1 cellular context compared by ENCODE assay signal in genomic region chr2:134707330-134707676, GRCh38.
A peak's percentile ranks its signal among the peaks of the same experiment; 100 is the strongest.
TF ChIP-seq lines count a peak whose summit lies in the region.

No MANE protein-coding gene starts in this region.

TF ChIP-seq in HepG2, 621 proteins besides CTCF, POLR2A, EP300 and RAD21 (continued from another document):
- TF ChIP-seq, protein P1, sequence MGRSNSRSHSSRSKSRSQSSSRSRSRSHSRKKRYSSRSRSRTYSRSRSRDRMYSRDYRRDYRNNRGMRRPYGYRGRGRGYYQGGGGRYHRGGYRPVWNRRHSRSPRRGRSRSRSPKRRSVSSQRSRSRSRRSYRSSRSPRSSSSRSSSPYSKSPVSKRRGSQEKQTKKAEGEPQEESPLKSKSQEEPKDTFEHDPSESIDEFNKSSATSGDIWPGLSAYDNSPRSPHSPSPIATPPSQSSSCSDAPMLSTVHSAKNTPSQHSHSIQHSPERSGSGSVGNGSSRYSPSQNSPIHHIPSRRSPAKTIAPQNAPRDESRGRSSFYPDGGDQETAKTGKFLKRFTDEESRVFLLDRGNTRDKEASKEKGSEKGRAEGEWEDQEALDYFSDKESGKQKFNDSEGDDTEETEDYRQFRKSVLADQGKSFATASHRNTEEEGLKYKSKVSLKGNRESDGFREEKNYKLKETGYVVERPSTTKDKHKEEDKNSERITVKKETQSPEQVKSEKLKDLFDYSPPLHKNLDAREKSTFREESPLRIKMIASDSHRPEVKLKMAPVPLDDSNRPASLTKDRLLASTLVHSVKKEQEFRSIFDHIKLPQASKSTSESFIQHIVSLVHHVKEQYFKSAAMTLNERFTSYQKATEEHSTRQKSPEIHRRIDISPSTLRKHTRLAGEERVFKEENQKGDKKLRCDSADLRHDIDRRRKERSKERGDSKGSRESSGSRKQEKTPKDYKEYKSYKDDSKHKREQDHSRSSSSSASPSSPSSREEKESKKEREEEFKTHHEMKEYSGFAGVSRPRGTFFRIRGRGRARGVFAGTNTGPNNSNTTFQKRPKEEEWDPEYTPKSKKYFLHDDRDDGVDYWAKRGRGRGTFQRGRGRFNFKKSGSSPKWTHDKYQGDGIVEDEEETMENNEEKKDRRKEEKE (IDR thresholded peaks at IDR 0.05): no peak
- TF ChIP-seq JUND (CRISPR knock-in tag; IDR thresholded peaks at IDR 0.05) (no peak), HES4 (CRISPR knock-in tag; IDR thresholded peaks at IDR 0.05; ENCODE audit: borderline replicate concordance) (0 out of 2 replicates have a peak, but pooled peaks have one; percentile 31), MBNL3 (CRISPR knock-in tag; conservative IDR thresholded peaks at IDR 0.05) (no peak), ZFX (CRISPR knock-in tag; IDR thresholded peaks at IDR 0.05; ENCODE audit: low read depth) (0 out of 2 replicates have a peak, but pooled peaks have one; percentile 12), ZNF121 (CRISPR knock-in tag; IDR thresholded peaks at IDR 0.05) (0 out of 2 replicates have a peak, but pooled peaks have one; percentile 32), ARHGAP35 (CRISPR knock-in tag; IDR thresholded peaks at IDR 0.05; ENCODE audit: borderline replicate concordance) (0 out of 2 replicates have a peak, but pooled peaks have one; percentile 3), ZSCAN29 (CRISPR knock-in tag; conservative IDR thresholded peaks at IDR 0.05) (no peak), TAF15 (IDR thresholded peaks at IDR 0.05; ENCODE audit: low read depth, low read length, poor library complexity, severe bottlenecking) (no peak), ZNF552 (CRISPR knock-in tag; IDR thresholded peaks at IDR 0.05; ENCODE audit: borderline replicate concordance) (no peak), ZBTB8A (CRISPR knock-in tag; IDR thresholded peaks at IDR 0.05; ENCODE audit: borderline replicate concordance, low read depth) (no peak), GFI1 (CRISPR knock-in tag; IDR thresholded peaks at IDR 0.05; ENCODE audit: borderline replicate concordance) (peak; percentile 68; the same call in 1 of the 2 replicates), GPN1 (CRISPR knock-in tag; IDR thresholded peaks at IDR 0.05; ENCODE audit: borderline replicate concordance) (no peak), ZNF816 (CRISPR knock-in tag; IDR thresholded peaks at IDR 0.05; ENCODE audit: borderline replicate concordance) (no peak), HCFC1 (IDR thresholded peaks at IDR 0.05; ENCODE audit: low read depth, low read length) (no peak), ATF1 (CRISPR knock-in tag; IDR thresholded peaks at IDR 0.05) (no peak), THYN1 (CRISPR knock-in tag; IDR thresholded peaks at IDR 0.05; ENCODE audit: borderline replicate concordance, low read depth) (no peak), SIN3B (IDR thresholded peaks at IDR 0.05; ENCODE audit: low read length) (no peak), ZNF672 (CRISPR knock-in tag; IDR thresholded peaks at IDR 0.05) (no peak), ZNF709 (CRISPR knock-in tag; IDR thresholded peaks at IDR 0.05) (no peak), ZMYM3 (CRISPR knock-in tag; IDR thresholded peaks at IDR 0.05) (no peak), ARID5B (CRISPR knock-in tag; IDR thresholded peaks at IDR 0.05) (peak; percentile 38; the same call in 1 of the 2 replicates), ZNF501 (CRISPR knock-in tag; IDR thresholded peaks at IDR 0.05) (no peak), SIX4 (CRISPR knock-in tag; IDR thresholded peaks at IDR 0.05) (no peak), ZC3H4 (CRISPR knock-in tag; IDR thresholded peaks at IDR 0.05; ENCODE audit: borderline replicate concordance) (no peak), ZNF605 (CRISPR knock-in tag; IDR thresholded peaks at IDR 0.05) (peak; percentile 67; the same call in 1 of the 2 replicates), MYC (CRISPR knock-in tag; IDR thresholded peaks at IDR 0.05; ENCODE audit: borderline replicate concordance) (no peak), DR1 (CRISPR knock-in tag; IDR thresholded peaks at IDR 0.05) (no peak), KDM6A (CRISPR knock-in tag; IDR thresholded peaks at IDR 0.05; ENCODE audit: low read depth) (no peak), PITX1 (CRISPR knock-in tag; IDR thresholded peaks at IDR 0.05) (no peak)
- TF ChIP-seq, protein P2, sequence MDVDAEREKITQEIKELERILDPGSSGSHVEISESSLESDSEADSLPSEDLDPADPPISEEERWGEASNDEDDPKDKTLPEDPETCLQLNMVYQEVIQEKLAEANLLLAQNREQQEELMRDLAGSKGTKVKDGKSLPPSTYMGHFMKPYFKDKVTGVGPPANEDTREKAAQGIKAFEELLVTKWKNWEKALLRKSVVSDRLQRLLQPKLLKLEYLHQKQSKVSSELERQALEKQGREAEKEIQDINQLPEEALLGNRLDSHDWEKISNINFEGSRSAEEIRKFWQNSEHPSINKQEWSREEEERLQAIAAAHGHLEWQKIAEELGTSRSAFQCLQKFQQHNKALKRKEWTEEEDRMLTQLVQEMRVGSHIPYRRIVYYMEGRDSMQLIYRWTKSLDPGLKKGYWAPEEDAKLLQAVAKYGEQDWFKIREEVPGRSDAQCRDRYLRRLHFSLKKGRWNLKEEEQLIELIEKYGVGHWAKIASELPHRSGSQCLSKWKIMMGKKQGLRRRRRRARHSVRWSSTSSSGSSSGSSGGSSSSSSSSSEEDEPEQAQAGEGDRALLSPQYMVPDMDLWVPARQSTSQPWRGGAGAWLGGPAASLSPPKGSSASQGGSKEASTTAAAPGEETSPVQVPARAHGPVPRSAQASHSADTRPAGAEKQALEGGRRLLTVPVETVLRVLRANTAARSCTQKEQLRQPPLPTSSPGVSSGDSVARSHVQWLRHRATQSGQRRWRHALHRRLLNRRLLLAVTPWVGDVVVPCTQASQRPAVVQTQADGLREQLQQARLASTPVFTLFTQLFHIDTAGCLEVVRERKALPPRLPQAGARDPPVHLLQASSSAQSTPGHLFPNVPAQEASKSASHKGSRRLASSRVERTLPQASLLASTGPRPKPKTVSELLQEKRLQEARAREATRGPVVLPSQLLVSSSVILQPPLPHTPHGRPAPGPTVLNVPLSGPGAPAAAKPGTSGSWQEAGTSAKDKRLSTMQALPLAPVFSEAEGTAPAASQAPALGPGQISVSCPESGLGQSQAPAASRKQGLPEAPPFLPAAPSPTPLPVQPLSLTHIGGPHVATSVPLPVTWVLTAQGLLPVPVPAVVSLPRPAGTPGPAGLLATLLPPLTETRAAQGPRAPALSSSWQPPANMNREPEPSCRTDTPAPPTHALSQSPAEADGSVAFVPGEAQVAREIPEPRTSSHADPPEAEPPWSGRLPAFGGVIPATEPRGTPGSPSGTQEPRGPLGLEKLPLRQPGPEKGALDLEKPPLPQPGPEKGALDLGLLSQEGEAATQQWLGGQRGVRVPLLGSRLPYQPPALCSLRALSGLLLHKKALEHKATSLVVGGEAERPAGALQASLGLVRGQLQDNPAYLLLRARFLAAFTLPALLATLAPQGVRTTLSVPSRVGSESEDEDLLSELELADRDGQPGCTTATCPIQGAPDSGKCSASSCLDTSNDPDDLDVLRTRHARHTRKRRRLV (CRISPR knock-in tag; IDR thresholded peaks at IDR 0.05): no peak
- TF ChIP-seq, protein P3, sequence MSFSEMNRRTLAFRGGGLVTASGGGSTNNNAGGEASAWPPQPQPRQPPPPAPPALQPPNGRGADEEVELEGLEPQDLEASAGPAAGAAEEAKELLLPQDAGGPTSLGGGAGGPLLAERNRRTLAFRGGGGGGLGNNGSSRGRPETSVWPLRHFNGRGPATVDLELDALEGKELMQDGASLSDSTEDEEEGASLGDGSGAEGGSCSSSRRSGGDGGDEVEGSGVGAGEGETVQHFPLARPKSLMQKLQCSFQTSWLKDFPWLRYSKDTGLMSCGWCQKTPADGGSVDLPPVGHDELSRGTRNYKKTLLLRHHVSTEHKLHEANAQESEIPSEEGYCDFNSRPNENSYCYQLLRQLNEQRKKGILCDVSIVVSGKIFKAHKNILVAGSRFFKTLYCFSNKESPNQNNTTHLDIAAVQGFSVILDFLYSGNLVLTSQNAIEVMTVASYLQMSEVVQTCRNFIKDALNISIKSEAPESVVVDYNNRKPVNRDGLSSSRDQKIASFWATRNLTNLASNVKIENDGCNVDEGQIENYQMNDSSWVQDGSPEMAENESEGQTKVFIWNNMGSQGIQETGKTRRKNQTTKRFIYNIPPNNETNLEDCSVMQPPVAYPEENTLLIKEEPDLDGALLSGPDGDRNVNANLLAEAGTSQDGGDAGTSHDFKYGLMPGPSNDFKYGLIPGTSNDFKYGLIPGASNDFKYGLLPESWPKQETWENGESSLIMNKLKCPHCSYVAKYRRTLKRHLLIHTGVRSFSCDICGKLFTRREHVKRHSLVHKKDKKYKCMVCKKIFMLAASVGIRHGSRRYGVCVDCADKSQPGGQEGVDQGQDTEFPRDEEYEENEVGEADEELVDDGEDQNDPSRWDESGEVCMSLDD (CRISPR knock-in tag; IDR thresholded peaks at IDR 0.05; ENCODE audit: borderline replicate concordance): no peak
- TF ChIP-seq, protein P4, sequence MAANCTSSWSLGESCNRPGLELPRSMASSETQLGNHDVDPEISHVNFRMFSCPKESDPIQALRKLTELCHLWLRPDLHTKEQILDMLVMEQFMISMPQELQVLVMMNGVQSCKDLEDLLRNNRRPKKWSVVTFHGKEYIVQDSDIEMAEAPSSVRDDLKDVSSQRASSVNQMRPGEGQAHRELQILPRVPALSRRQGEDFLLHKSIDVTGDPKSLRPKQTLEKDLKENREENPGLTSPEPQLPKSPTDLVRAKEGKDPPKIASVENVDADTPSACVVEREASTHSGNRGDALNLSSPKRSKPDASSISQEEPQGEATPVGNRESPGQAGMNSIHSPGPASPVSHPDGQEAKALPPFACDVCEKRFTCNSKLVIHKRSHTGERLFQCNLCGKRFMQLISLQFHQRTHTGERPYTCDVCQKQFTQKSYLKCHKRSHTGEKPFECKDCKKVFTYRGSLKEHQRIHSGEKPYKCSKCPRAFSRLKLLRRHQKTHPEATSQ (CRISPR knock-in tag; IDR thresholded peaks at IDR 0.05; ENCODE audit: borderline replicate concordance): no peak; the same call in 1 of the 2 replicates
- TF ChIP-seq, protein P5, sequence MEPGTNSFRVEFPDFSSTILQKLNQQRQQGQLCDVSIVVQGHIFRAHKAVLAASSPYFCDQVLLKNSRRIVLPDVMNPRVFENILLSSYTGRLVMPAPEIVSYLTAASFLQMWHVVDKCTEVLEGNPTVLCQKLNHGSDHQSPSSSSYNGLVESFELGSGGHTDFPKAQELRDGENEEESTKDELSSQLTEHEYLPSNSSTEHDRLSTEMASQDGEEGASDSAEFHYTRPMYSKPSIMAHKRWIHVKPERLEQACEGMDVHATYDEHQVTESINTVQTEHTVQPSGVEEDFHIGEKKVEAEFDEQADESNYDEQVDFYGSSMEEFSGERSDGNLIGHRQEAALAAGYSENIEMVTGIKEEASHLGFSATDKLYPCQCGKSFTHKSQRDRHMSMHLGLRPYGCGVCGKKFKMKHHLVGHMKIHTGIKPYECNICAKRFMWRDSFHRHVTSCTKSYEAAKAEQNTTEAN (CRISPR knock-in tag; conservative IDR thresholded peaks at IDR 0.05): no peak
- TF ChIP-seq, protein P6, sequence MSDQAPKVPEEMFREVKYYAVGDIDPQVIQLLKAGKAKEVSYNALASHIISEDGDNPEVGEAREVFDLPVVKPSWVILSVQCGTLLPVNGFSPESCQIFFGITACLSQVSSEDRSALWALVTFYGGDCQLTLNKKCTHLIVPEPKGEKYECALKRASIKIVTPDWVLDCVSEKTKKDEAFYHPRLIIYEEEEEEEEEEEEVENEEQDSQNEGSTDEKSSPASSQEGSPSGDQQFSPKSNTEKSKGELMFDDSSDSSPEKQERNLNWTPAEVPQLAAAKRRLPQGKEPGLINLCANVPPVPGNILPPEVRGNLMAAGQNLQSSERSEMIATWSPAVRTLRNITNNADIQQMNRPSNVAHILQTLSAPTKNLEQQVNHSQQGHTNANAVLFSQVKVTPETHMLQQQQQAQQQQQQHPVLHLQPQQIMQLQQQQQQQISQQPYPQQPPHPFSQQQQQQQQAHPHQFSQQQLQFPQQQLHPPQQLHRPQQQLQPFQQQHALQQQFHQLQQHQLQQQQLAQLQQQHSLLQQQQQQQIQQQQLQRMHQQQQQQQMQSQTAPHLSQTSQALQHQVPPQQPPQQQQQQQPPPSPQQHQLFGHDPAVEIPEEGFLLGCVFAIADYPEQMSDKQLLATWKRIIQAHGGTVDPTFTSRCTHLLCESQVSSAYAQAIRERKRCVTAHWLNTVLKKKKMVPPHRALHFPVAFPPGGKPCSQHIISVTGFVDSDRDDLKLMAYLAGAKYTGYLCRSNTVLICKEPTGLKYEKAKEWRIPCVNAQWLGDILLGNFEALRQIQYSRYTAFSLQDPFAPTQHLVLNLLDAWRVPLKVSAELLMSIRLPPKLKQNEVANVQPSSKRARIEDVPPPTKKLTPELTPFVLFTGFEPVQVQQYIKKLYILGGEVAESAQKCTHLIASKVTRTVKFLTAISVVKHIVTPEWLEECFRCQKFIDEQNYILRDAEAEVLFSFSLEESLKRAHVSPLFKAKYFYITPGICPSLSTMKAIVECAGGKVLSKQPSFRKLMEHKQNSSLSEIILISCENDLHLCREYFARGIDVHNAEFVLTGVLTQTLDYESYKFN (CRISPR knock-in tag; conservative IDR thresholded peaks at IDR 0.05): peak; percentile 40; the same call in 1 of the 2 replicates
TF ChIP-seq in HepG2: peak in this region for 19.
